1 cellular context compared by ENCODE assay signal in the genomic region with DNA sequence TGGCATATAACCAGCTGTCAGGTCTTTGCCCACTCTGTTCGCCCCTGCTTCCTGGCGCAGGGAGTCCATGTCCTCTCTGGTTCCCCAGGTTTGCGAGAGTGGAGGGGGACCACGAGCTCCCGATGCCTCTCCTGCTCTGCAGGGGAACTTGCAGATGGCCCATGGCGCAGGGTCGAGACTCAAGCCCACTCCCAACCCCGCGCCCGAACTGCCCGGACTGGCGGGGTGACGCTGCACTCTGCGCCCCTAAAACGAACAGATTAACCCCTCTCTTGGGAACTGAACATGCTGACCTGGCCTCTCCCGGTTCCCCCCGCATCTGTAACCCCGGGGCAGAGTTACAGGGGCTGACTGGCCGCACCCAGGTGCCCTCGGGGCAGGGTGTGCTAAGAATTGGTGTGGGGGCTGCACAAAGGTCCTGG.
TF ChIP-seq lines count a peak whose summit lies in the region.

No MANE protein-coding gene starts in this region.

TF ChIP-seq in HepG2, 621 proteins besides CTCF, POLR2A, EP300 and RAD21 (continued from another document and continues in another):
- TF ChIP-seq, protein P1, sequence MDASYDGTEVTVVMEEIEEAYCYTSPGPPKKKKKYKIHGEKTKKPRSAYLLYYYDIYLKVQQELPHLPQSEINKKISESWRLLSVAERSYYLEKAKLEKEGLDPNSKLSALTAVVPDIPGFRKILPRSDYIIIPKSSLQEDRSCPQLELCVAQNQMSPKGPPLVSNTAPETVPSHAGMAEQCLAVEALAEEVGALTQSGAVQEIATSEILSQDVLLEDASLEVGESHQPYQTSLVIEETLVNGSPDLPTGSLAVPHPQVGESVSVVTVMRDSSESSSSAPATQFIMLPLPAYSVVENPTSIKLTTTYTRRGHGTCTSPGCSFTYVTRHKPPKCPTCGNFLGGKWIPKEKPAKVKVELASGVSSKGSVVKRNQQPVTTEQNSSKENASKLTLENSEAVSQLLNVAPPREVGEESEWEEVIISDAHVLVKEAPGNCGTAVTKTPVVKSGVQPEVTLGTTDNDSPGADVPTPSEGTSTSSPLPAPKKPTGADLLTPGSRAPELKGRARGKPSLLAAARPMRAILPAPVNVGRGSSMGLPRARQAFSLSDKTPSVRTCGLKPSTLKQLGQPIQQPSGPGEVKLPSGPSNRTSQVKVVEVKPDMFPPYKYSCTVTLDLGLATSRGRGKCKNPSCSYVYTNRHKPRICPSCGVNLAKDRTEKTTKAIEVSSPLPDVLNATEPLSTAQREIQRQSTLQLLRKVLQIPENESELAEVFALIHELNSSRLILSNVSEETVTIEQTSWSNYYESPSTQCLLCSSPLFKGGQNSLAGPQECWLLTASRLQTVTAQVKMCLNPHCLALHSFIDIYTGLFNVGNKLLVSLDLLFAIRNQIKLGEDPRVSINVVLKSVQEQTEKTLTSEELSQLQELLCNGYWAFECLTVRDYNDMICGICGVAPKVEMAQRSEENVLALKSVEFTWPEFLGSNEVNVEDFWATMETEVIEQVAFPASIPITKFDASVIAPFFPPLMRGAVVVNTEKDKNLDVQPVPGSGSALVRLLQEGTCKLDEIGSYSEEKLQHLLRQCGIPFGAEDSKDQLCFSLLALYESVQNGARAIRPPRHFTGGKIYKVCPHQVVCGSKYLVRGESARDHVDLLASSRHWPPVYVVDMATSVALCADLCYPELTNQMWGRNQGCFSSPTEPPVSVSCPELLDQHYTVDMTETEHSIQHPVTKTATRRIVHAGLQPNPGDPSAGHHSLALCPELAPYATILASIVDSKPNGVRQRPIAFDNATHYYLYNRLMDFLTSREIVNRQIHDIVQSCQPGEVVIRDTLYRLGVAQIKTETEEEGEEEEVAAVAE (CRISPR knock-in tag; IDR thresholded peaks at IDR 0.05; ENCODE audit: borderline replicate concordance), result no peak
- TF ChIP-seq, protein P2, sequence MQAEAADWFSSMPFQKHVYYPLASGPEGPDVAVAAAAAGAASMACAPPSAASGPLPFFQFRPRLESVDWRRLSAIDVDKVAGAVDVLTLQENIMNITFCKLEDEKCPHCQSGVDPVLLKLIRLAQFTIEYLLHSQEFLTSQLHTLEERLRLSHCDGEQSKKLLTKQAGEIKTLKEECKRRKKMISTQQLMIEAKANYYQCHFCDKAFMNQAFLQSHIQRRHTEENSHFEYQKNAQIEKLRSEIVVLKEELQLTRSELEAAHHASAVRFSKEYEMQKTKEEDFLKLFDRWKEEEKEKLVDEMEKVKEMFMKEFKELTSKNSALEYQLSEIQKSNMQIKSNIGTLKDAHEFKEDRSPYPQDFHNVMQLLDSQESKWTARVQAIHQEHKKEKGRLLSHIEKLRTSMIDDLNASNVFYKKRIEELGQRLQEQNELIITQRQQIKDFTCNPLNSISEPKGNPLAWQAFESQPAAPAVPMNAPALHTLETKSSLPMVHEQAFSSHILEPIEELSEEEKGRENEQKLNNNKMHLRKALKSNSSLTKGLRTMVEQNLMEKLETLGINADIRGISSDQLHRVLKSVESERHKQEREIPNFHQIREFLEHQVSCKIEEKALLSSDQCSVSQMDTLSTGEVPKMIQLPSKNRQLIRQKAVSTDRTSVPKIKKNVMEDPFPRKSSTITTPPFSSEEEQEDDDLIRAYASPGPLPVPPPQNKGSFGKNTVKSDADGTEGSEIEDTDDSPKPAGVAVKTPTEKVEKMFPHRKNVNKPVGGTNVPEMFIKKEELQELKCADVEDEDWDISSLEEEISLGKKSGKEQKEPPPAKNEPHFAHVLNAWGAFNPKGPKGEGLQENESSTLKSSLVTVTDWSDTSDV (CRISPR knock-in tag; IDR thresholded peaks at IDR 0.05), result 0 out of 2 replicates have a peak, but pooled peaks have one; percentile 60
- TF ChIP-seq, protein P3, sequence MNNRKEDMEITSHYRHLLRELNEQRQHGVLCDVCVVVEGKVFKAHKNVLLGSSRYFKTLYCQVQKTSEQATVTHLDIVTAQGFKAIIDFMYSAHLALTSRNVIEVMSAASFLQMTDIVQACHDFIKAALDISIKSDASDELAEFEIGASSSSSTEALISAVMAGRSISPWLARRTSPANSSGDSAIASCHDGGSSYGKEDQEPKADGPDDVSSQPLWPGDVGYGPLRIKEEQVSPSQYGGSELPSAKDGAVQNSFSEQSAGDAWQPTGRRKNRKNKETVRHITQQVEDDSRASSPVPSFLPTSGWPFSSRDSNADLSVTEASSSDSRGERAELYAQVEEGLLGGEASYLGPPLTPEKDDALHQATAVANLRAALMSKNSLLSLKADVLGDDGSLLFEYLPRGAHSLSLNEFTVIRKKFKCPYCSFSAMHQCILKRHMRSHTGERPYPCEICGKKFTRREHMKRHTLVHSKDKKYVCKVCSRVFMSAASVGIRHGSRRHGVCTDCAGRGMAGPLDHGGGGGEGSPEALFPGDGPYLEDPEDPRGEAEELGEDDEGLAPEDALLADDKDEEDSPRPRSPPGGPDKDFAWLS (CRISPR knock-in tag; IDR thresholded peaks at IDR 0.05; ENCODE audit: borderline replicate concordance), result no peak
- TF ChIP-seq RFXAP (CRISPR knock-in tag; IDR thresholded peaks at IDR 0.05; ENCODE audit: borderline replicate concordance) (no peak), SP2 (CRISPR knock-in tag; IDR thresholded peaks at IDR 0.05) (no peak), ADNP (CRISPR knock-in tag; IDR thresholded peaks at IDR 0.05) (no peak), SALL1 (CRISPR knock-in tag; IDR thresholded peaks at IDR 0.05) (peak; percentile 7; the same call in 1 of the 2 replicates), ZKSCAN8 (CRISPR knock-in tag; IDR thresholded peaks at IDR 0.05; ENCODE audit: borderline replicate concordance) (no peak), ZEB1 (IDR thresholded peaks at IDR 0.05; ENCODE audit: insufficient replicate concordance, low read depth) (no peak), CHD4 (IDR thresholded peaks at IDR 0.05; ENCODE audit: borderline replicate concordance, low read length) (no peak), ZMYM4 (CRISPR knock-in tag; IDR thresholded peaks at IDR 0.05) (no peak), BRCA1 (CRISPR knock-in tag; IDR thresholded peaks at IDR 0.05) (no peak; the same call in 1 of the 2 replicates), ZNF136 (CRISPR knock-in tag; IDR thresholded peaks at IDR 0.05; ENCODE audit: low read depth) (no peak), ZNF530 (CRISPR knock-in tag; IDR thresholded peaks at IDR 0.05; ENCODE audit: low read depth) (no peak), ZNF780A (CRISPR knock-in tag; IDR thresholded peaks at IDR 0.05) (no peak), ZNF737 (CRISPR knock-in tag; IDR thresholded peaks at IDR 0.05; ENCODE audit: borderline replicate concordance) (0 out of 2 replicates have a peak, but pooled peaks have one; percentile 67), SMAD3 (CRISPR knock-in tag; IDR thresholded peaks at IDR 0.05) (no peak), U2AF1 (optimal IDR thresholded peaks at IDR 0.05; ENCODE audit: low read depth, low read length) (no peak), ZNF891 (CRISPR knock-in tag; IDR thresholded peaks at IDR 0.05) (peak; percentile 87), JUND (CRISPR knock-in tag; IDR thresholded peaks at IDR 0.05) (no peak), REL (CRISPR knock-in tag; conservative IDR thresholded peaks at IDR 0.05) (no peak), ZNF607 (CRISPR knock-in tag; IDR thresholded peaks at IDR 0.05; ENCODE audit: borderline replicate concordance) (no peak), TBX3 (IDR thresholded peaks at IDR 0.05; ENCODE audit: borderline replicate concordance) (no peak), PPARG (CRISPR knock-in tag; conservative IDR thresholded peaks at IDR 0.05) (no peak), ZNF550 (CRISPR knock-in tag; IDR thresholded peaks at IDR 0.05; ENCODE audit: borderline replicate concordance) (no peak), ZKSCAN5 (CRISPR knock-in tag; IDR thresholded peaks at IDR 0.05) (peak; percentile 12; the same call in 1 of the 2 replicates), MTA3 (CRISPR knock-in tag; IDR thresholded peaks at IDR 0.05) (no peak), ZNF674 (CRISPR knock-in tag; IDR thresholded peaks at IDR 0.05; ENCODE audit: low read depth) (no peak), KLF6 (CRISPR knock-in tag; IDR thresholded peaks at IDR 0.05) (no peak), ZNF878 (CRISPR knock-in tag; IDR thresholded peaks at IDR 0.05) (no peak), GATAD2A (CRISPR knock-in tag; IDR thresholded peaks at IDR 0.05) (no peak), GTF2F1 (IDR thresholded peaks at IDR 0.05; ENCODE audit: low read length) (no peak), ZNF577 (CRISPR knock-in tag; IDR thresholded peaks at IDR 0.05; ENCODE audit: borderline replicate concordance, low read depth) (0 out of 2 replicates have a peak, but pooled peaks have one; percentile 25), FOXK2 (IDR thresholded peaks at IDR 0.05) (no peak), ZNF326 (CRISPR knock-in tag; IDR thresholded peaks at IDR 0.05; ENCODE audit: borderline replicate concordance) (no peak), NRL (CRISPR knock-in tag; IDR thresholded peaks at IDR 0.05; ENCODE audit: borderline replicate concordance) (0 out of 2 replicates have a peak, but pooled peaks have one; percentile 66), DNMT1 (CRISPR knock-in tag; IDR thresholded peaks at IDR 0.05) (no peak)
- TF ChIP-seq, protein P4, sequence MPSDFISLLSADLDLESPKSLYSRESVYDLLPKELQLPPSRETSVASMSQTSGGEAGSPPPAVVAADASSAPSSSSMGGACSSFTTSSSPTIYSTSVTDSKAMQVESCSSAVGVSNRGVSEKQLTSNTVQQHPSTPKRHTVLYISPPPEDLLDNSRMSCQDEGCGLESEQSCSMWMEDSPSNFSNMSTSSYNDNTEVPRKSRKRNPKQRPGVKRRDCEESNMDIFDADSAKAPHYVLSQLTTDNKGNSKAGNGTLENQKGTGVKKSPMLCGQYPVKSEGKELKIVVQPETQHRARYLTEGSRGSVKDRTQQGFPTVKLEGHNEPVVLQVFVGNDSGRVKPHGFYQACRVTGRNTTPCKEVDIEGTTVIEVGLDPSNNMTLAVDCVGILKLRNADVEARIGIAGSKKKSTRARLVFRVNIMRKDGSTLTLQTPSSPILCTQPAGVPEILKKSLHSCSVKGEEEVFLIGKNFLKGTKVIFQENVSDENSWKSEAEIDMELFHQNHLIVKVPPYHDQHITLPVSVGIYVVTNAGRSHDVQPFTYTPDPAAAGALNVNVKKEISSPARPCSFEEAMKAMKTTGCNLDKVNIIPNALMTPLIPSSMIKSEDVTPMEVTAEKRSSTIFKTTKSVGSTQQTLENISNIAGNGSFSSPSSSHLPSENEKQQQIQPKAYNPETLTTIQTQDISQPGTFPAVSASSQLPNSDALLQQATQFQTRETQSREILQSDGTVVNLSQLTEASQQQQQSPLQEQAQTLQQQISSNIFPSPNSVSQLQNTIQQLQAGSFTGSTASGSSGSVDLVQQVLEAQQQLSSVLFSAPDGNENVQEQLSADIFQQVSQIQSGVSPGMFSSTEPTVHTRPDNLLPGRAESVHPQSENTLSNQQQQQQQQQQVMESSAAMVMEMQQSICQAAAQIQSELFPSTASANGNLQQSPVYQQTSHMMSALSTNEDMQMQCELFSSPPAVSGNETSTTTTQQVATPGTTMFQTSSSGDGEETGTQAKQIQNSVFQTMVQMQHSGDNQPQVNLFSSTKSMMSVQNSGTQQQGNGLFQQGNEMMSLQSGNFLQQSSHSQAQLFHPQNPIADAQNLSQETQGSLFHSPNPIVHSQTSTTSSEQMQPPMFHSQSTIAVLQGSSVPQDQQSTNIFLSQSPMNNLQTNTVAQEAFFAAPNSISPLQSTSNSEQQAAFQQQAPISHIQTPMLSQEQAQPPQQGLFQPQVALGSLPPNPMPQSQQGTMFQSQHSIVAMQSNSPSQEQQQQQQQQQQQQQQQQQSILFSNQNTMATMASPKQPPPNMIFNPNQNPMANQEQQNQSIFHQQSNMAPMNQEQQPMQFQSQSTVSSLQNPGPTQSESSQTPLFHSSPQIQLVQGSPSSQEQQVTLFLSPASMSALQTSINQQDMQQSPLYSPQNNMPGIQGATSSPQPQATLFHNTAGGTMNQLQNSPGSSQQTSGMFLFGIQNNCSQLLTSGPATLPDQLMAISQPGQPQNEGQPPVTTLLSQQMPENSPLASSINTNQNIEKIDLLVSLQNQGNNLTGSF (CRISPR knock-in tag; IDR thresholded peaks at IDR 0.05), result 0 out of 2 replicates have a peak, but pooled peaks have one; percentile 76
- TF ChIP-seq, protein P5, sequence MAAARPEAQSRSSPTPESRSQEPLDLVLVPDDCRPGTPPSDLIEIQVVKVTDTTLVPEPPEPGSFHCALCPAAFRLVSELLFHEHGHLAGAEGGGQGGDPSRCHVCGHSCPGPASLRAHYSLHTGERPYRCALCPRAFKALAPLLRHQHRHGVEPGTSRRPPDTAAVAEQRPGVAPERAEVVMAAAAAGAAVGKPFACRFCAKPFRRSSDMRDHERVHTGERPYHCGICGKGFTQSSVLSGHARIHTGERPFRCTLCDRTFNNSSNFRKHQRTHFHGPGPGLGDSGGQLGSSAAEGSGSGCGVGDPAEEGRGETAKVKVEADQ (CRISPR knock-in tag; IDR thresholded peaks at IDR 0.05; ENCODE audit: borderline replicate concordance), result no peak
- TF ChIP-seq, protein P6, sequence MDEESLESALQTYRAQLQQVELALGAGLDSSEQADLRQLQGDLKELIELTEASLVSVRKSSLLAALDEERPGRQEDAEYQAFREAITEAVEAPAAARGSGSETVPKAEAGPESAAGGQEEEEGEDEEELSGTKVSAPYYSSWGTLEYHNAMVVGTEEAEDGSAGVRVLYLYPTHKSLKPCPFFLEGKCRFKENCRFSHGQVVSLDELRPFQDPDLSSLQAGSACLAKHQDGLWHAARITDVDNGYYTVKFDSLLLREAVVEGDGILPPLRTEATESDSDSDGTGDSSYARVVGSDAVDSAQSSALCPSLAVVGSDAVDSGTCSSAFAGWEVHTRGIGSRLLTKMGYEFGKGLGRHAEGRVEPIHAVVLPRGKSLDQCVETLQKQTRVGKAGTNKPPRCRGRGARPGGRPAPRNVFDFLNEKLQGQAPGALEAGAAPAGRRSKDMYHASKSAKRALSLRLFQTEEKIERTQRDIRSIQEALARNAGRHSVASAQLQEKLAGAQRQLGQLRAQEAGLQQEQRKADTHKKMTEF (CRISPR knock-in tag; IDR thresholded peaks at IDR 0.05), result no peak
- TF ChIP-seq, protein P7, sequence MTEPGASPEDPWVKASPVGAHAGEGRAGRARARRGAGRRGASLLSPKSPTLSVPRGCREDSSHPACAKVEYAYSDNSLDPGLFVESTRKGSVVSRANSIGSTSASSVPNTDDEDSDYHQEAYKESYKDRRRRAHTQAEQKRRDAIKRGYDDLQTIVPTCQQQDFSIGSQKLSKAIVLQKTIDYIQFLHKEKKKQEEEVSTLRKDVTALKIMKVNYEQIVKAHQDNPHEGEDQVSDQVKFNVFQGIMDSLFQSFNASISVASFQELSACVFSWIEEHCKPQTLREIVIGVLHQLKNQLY (CRISPR knock-in tag; IDR thresholded peaks at IDR 0.05), result 0 out of 2 replicates have a peak, but pooled peaks have one; percentile 1
- TF ChIP-seq, protein P8, sequence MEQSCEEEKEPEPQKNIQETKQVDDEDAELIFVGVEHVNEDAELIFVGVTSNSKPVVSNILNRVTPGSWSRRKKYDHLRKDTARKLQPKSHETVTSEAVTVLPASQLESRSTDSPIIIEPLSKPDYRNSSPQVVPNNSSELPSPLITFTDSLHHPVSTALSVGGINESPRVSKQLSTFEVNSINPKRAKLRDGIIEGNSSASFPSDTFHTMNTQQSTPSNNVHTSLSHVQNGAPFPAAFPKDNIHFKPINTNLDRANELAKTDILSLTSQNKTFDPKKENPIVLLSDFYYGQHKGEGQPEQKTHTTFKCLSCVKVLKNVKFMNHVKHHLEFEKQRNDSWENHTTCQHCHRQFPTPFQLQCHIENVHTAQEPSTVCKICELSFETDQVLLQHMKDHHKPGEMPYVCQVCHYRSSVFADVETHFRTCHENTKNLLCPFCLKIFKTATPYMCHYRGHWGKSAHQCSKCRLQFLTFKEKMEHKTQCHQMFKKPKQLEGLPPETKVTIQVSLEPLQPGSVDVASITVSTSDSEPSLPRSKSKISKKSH (CRISPR knock-in tag; IDR thresholded peaks at IDR 0.05; ENCODE audit: borderline replicate concordance), result peak; percentile 79; the same call in 1 of the 2 replicates
- TF ChIP-seq, protein P9, sequence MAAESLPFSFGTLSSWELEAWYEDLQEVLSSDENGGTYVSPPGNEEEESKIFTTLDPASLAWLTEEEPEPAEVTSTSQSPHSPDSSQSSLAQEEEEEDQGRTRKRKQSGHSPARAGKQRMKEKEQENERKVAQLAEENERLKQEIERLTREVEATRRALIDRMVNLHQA (CRISPR knock-in tag; IDR thresholded peaks at IDR 0.05), result no peak
